2 cellular contexts compared by ENCODE assay signal in genomic region chr15:89429986-89430385, GRCh38.
TF ChIP-seq lines count a peak whose summit lies in the region.

No MANE protein-coding gene starts in this region.

TF ChIP-seq in HCT116, 20 proteins besides CTCF, POLR2A, EP300 and RAD21 (continued from another document):
- no peak for TF ChIP-seq ELF1 (IDR thresholded peaks at IDR 0.05; ENCODE audit: borderline replicate concordance, low read depth)

TF ChIP-seq in WTC11, 78 proteins besides CTCF, POLR2A, EP300 and RAD21 (continued from another document):
- TF ChIP-seq PRDM15 (CRISPR knock-in tag; IDR thresholded peaks at IDR 0.05), result no peak
- TF ChIP-seq, protein P1, sequence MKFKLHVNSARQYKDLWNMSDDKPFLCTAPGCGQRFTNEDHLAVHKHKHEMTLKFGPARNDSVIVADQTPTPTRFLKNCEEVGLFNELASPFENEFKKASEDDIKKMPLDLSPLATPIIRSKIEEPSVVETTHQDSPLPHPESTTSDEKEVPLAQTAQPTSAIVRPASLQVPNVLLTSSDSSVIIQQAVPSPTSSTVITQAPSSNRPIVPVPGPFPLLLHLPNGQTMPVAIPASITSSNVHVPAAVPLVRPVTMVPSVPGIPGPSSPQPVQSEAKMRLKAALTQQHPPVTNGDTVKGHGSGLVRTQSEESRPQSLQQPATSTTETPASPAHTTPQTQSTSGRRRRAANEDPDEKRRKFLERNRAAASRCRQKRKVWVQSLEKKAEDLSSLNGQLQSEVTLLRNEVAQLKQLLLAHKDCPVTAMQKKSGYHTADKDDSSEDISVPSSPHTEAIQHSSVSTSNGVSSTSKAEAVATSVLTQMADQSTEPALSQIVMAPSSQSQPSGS (CRISPR knock-in tag; IDR thresholded peaks at IDR 0.05; ENCODE audit: borderline replicate concordance, low read depth), result no peak
- TF ChIP-seq GTF2I (CRISPR knock-in tag; conservative IDR thresholded peaks at IDR 0.05), result no peak
- TF ChIP-seq ESRRA (CRISPR knock-in tag; IDR thresholded peaks at IDR 0.05; ENCODE audit: borderline replicate concordance), result no peak
- no peak for TF ChIP-seq SMAD4 (CRISPR knock-in tag; IDR thresholded peaks at IDR 0.05)
- TF ChIP-seq NR1H2 (CRISPR knock-in tag; IDR thresholded peaks at IDR 0.05), result no peak
- TF ChIP-seq ZBTB43 (CRISPR knock-in tag; IDR thresholded peaks at IDR 0.05), result no peak
- no peak for TF ChIP-seq FOXJ3 (CRISPR knock-in tag; IDR thresholded peaks at IDR 0.05; ENCODE audit: borderline replicate concordance)
- TF ChIP-seq ARID4B (CRISPR knock-in tag; IDR thresholded peaks at IDR 0.05; ENCODE audit: borderline replicate concordance), result no peak
- TF ChIP-seq CDX4 (CRISPR knock-in tag; IDR thresholded peaks at IDR 0.05; ENCODE audit: borderline replicate concordance), result no peak
